ENCODE assay signal across 20 cellular contexts in the genomic region with DNA sequence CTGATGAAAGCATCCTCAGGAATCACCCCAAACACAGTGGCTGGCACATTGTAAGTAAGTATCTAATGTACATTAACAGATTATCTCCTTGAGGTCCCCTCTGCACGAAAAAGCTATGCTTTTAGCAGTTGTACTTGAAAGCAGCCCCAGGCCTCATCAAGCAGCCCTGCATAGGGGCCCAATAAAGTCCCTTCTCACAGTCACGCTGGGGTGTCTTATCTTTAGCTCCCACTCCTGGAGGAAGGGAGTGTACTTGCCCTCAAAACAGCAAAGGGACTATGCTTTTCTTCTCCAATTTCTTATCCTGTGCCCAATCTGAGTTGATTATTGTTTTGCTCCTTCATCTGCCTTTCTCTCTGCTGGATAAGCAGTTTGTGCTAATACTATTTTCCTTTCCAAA.
"Had no signal": no experiment of that assay in that cellular context is flagged by ENCODE, and none has a peak within 500 bp of the region (broad histone marks: within the 10 kb centered on the region; RNA-seq: fewer than 3 reads in every experiment).

No MANE protein-coding gene starts in this region.

- H3K4me1 ChIP-seq: Peyer's patch, SJCRH30 had no signal

- H3K27ac ChIP-seq: HL-60, PC-9, Peyer's patch, SJCRH30 had no signal

- H3K4me2 ChIP-seq: PC-9 had no signal

- H3K27me3 ChIP-seq: MG63, Peyer's patch, SJCRH30 had no signal

- H3K9me3 ChIP-seq: MG63, Peyer's patch, SJCRH30 had no signal

- H3K36me3 ChIP-seq: MG63, Peyer's patch, SJCRH30 had no signal

- H2AFZ ChIP-seq: PC-9 had no signal

- DNase-seq: Karpas-422, KG1, MG63, NCI-H1092 treated with DMSO at 0.1 percent for 48 hours, NCI-H1436, NCI-H187, NCI-H2029, NCI-H2081 treated with DMSO at 0.1 percent for 48 hours, NCI-H2171, NCI-H226, NCI-H446, NCI-H510A, NCI-H524 treated with DMSO at 0.1 percent for 48 hours, NCI-H69, NCI-H774, PC-9, Peyer's patch, SHP77 treated with DMSO at 0.1 percent for 48 hours had no signal

- H3K4me3 ChIP-seq: MG63, PC-9, Peyer's patch, SJCRH30 had no signal
